8 cellular contexts compared by ENCODE assay signal in genomic region chr10:51860257-51860656, GRCh38.
DNase-seq lines count a peak whose midpoint lies in the region; ATAC-seq and TF ChIP-seq lines count a peak whose summit lies in the region.

No MANE protein-coding gene starts in this region.

- peaks cover 0 to 3% of the 10 kb centered on the region in 2 donors for H3K9me3 Mint-ChIP-seq in stimulated activated naive B cell treated with anti-CD40 and anti-IgM and Interleukin-4, amounts not matched to agents 10 μg/mL and 1 μg/mL and 100 μg/mL, for 72 hours

- H3K9me3 ChIP-seq in ascending aorta, result peaks cover 4 to 6% of the 10 kb centered on the region in 2 donors

- TF ChIP-seq CTCF in ascending aorta (IDR thresholded peaks at IDR 0.05), result no peak

- H3K27me3 Mint-ChIP-seq in stimulated activated naive B cell treated with anti-CD40 and anti-IgM and Interleukin-4, amounts not matched to agents 10 μg/mL and 1 μg/mL and 100 μg/mL, for 72 hours, result no peaks in the 10 kb centered on the region

- DNase-seq in ascending aorta (ENCODE audit: low spot score in 2 of 2) (peak in 1 of 2 donors; percentile 88), midbrain (lab: John Stamatoyannopoulos, UW) (peak; percentile 52), islet precursor cell (no peak)
- no peak for DNase-seq in stimulated activated CD8-positive, alpha-beta memory T cell treated with anti-CD3 and anti-CD28 coated beads, Interleukin-4, amount 100 ng/mL, for 48 hours
- DNase-seq in stimulated activated naive B cell treated with anti-CD40 and anti-IgM and Interleukin-4, amounts not matched to agents 10 μg/mL and 1 μg/mL and 100 μg/mL, for 72 hours, result no peak

- intact Hi-C loops in ascending aorta (cut with DNase I), result loop anchor here (2.0 kb wide), 1 partner anchor 19 kb away; no protein-coding TSS in a partner anchor

- H3K4me3 ChIP-seq in ascending aorta, result no peak overlapping the region

- ATAC-seq in GM18511 (IDR thresholded peaks at IDR 0.05; ENCODE audit: unreplicated experiment) (peak; percentile 69), HG02885 (IDR thresholded peaks at IDR 0.05; ENCODE audit: poor library complexity, unreplicated experiment) (peak; percentile 87), HG02981 (IDR thresholded peaks at IDR 0.05; ENCODE audit: unreplicated experiment) (no peak)
- no peak for ATAC-seq in stimulated activated naive B cell treated with anti-CD40 and anti-IgM and Interleukin-4, amounts not matched to agents 10 μg/mL and 1 μg/mL and 100 μg/mL, for 72 hours (replicated peaks)

- H3K27ac ChIP-seq in ascending aorta, result peak overlapping the region; percentile 67 to 71

- H3K27ac Mint-ChIP-seq in stimulated activated naive B cell treated with anti-CD40 and anti-IgM and Interleukin-4, amounts not matched to agents 10 μg/mL and 1 μg/mL and 100 μg/mL, for 72 hours, result no peak overlapping the region

- no peaks in the 10 kb centered on the region for H3K36me3 Mint-ChIP-seq in stimulated activated naive B cell treated with anti-CD40 and anti-IgM and Interleukin-4, amounts not matched to agents 10 μg/mL and 1 μg/mL and 100 μg/mL, for 72 hours

- no peak overlapping the region for H3K4me3 Mint-ChIP-seq in stimulated activated naive B cell treated with anti-CD40 and anti-IgM and Interleukin-4, amounts not matched to agents 10 μg/mL and 1 μg/mL and 100 μg/mL, for 72 hours

- H3K4me1 Mint-ChIP-seq in stimulated activated naive B cell treated with anti-CD40 and anti-IgM and Interleukin-4, amounts not matched to agents 10 μg/mL and 1 μg/mL and 100 μg/mL, for 72 hours, result no peaks in the 10 kb centered on the region

- no peaks in the 10 kb centered on the region for H3K36me3 ChIP-seq in ascending aorta

- peaks cover 7 to 23% of the 10 kb centered on the region in 2 donors for H3K4me1 ChIP-seq in ascending aorta

- no peaks in the 10 kb centered on the region for H3K27me3 ChIP-seq in ascending aorta

Comparison
In these comparisons a context has a peak if more than half of its experiments do, and no peak if none do; other contexts are left out.
1. ATAC-seq: peak in GM18511 (single experiment) and HG02885 (single experiment); none in HG02981 (single experiment) and stimulated activated naive B cell treated with anti-CD40 and anti-IgM and Interleukin-4, amounts not matched to agents 10 μg/mL and 1 μg/mL and 100 μg/mL, for 72 hours (0 of 2).